21 cellular contexts compared by ENCODE assay signal in genomic region chr4:75843596-75843995, GRCh38. TPM values are rescaled to one million over a fixed set of nuclear protein-coding genes. Genes with fewer than 3 reads are reported as not detected.
A peak's percentile ranks its signal among the peaks of the same experiment; 100 is the strongest.
DNase-seq lines count a peak whose midpoint lies in the region; ATAC-seq and TF ChIP-seq lines count a peak whose summit lies in the region.
"Had no signal": no experiment of that assay in that cellular context is flagged by ENCODE, and none has a peak within 500 bp of the region (broad histone marks: within the 10 kb centered on the region; RNA-seq: fewer than 3 reads in every experiment).

No MANE protein-coding gene starts in this region.

- no peaks in the 10 kb centered on the region for H4K20me1 ChIP-seq in SK-N-SH (ENCODE audit: insufficient read depth)
- no peaks in the 10 kb centered on the region for H4K20me1 ChIP-seq in osteoblast (ENCODE audit: insufficient read depth, low read length)

- H3K4me2 ChIP-seq in SK-N-SH (no peak overlapping the region), osteoblast (ENCODE audit: insufficient read depth, low read length) (peak overlapping the region; percentile 39)

- H3K4me1 ChIP-seq in SK-N-SH (ENCODE audit: control insufficient read depth in 1 of 2, insufficient read depth in 2 of 2, low read depth in 1 of 2, low read length in 1 of 2), result no peaks in the 10 kb centered on the region
- peaks cover 38% of the 10 kb centered on the region for H3K4me1 ChIP-seq in osteoblast (ENCODE audit: insufficient read depth, low read length)
- peaks cover 9% of the 10 kb centered on the region for H3K4me1 ChIP-seq in vagina
- H3K4me1 ChIP-seq: BE2C, testis had no signal

- no peaks in the 10 kb centered on the region for H3F3A ChIP-seq in SK-N-SH (replicated peaks; ENCODE audit: insufficient read depth)

- TF ChIP-seq CTCF in SK-N-SH (IDR thresholded peaks at IDR 0.05) (no peak), coronary artery (IDR thresholded peaks at IDR 0.05) (no peak), osteoblast (IDR thresholded peaks at IDR 0.05; ENCODE audit: extremely low read depth, low read depth, low read length) (no peak), vagina (IDR thresholded peaks at IDR 0.05) (no peak)

- 96% methylated on average over 4 of the region's 4 CpGs for WGBS in SK-N-SH (ENCODE audit: low lambda C conversion rate)

- H2AFZ ChIP-seq in SK-N-SH (ENCODE audit: low read depth), result peak overlapping the region; percentile 58; the same call in 1 of the 2 replicates
- peak overlapping the region; percentile 27 for H2AFZ ChIP-seq in osteoblast (ENCODE audit: low read length)

- intact Hi-C loops in vagina (cut with DNase I) (no loop called here), left ventricle myocardium superior (cut with micrococcal nuclease) (no loop called here)

- H3K27me3 ChIP-seq in SK-N-SH (ENCODE audit: insufficient read depth) (no peaks in the 10 kb centered on the region), osteoblast (ENCODE audit: insufficient read depth, low read length) (no peaks in the 10 kb centered on the region), vagina (no peaks in the 10 kb centered on the region)
- H3K27me3 ChIP-seq: BE2C, testis had no signal

- ATAC-seq in SK-N-SH treated with all-trans-retinoic acid at 6 μM for 48 hours (no peak), left ventricle myocardium superior (no peak)
- ATAC-seq: activated CD8-positive, alpha-beta memory T cell treated with anti-CD3 and anti-CD28 coated beads, Interleukin-2, amount 10 ng/mL, durations not matched to agents 7 days and 5 days; stimulated activated effector memory CD8-positive, alpha-beta T cell treated with anti-CD3 and anti-CD28 coated beads, Interleukin-12 subunit alpha, Interleukin-12 subunit beta, amount 100 ng/mL, for 72 hours had no signal

- H3K9me3 ChIP-seq in SK-N-SH, result no peaks in the 10 kb centered on the region
- H3K9me3 ChIP-seq in osteoblast (ENCODE audit: low read depth, low read length), result no peaks in the 10 kb centered on the region
- H3K9me3 ChIP-seq in vagina, result no peaks in the 10 kb centered on the region
- H3K9me3 ChIP-seq: BE2C, testis had no signal

- TF ChIP-seq RAD21 in SK-N-SH (IDR thresholded peaks at IDR 0.05; ENCODE audit: low read length), result no peak

- no peak for TF ChIP-seq POLR2A in vagina (IDR thresholded peaks at IDR 0.05)

- H3K79me2 ChIP-seq in SK-N-SH (ENCODE audit: insufficient read depth), result no peaks in the 10 kb centered on the region
- no peaks in the 10 kb centered on the region for H3K79me2 ChIP-seq in osteoblast (ENCODE audit: insufficient read depth, low read length)

- H3K4me3 ChIP-seq in SK-N-SH (ENCODE audit: low read depth in 2 of 2, low read length in 1 of 2), result no peak overlapping the region
- no peak overlapping the region for H3K4me3 ChIP-seq in coronary artery
- no peak overlapping the region for H3K4me3 ChIP-seq in osteoblast (ENCODE audit: insufficient read depth, low read length)
- H3K4me3 ChIP-seq in vagina, result no peak overlapping the region
- H3K4me3 ChIP-seq: testis had no signal

- no peak for TF ChIP-seq EP300 in SK-N-SH (IDR thresholded peaks at IDR 0.05; ENCODE audit: borderline replicate concordance in 1 of 2, low read depth in 1 of 2, low read length in 1 of 2)

- CTCF ChIA-PET in SK-N-SH (lab: Yijun Ruan, JAX), result no interaction called here

- no peak overlapping the region; a peak in 1 of 4 replicates for H3K27ac ChIP-seq in SK-N-SH (ENCODE audit: low read depth in 2 of 2, low read length in 1 of 2)
- H3K27ac ChIP-seq in coronary artery, result peak overlapping the region; percentile 25 to 60
- peak overlapping the region; percentile 85 for H3K27ac ChIP-seq in osteoblast (ENCODE audit: low read depth, low read length)
- H3K27ac ChIP-seq in vagina, result peak overlapping the region; percentile 4
- H3K27ac ChIP-seq: 22Rv1 had no signal

- in situ Hi-C loops in G401 (cut with HindIII; ENCODE audit: low sequenced_read_pairs), result no loop called here

- H3K36me3 ChIP-seq in SK-N-SH (replicated peaks in 1 of 2; ENCODE audit: control insufficient read depth in 1 of 2, insufficient read depth in 2 of 2, low read length in 1 of 2) (no peaks in the 10 kb centered on the region), osteoblast (ENCODE audit: insufficient read depth, low read length) (no peaks in the 10 kb centered on the region), vagina (no peaks in the 10 kb centered on the region)
- H3K36me3 ChIP-seq: BE2C had no signal

- POLR2A ChIA-PET in SK-N-SH (lab: Yijun Ruan, JAX), result no interaction called here

- H3K9ac ChIP-seq in SK-N-SH, result no peak overlapping the region

- no peak for DNase-seq in SK-N-SH
- DNase-seq in coronary artery (ENCODE audit: low spot score), result no peak
- no peak for DNase-seq in osteoblast (ENCODE audit: insufficient read length, low spot score, missing footprints)
- no peak for DNase-seq in vagina (ENCODE audit: extremely low spot score in 2 of 2)
- no peak for DNase-seq in left ventricle myocardium superior
- no peak for DNase-seq in NCI-H146 (lab: John Stamatoyannopoulos, UW)
- DNase-seq in G401 (ENCODE audit: low spot score), result no peak
- DNase-seq: activated CD4-positive, alpha-beta T cell treated with anti-CD3 and anti-CD28 coated beads for 48 hours; activated CD8-positive, alpha-beta memory T cell treated with anti-CD3 and anti-CD28 coated beads, Interleukin-2, amount 10 ng/mL, durations not matched to agents 7 days and 5 days; BE2C; immature natural killer cell; NCI-H1436 treated with DMSO at 0.1 percent for 48 hours; NCI-H2171; NCI-H526; occipital lobe; right cardiac atrium had no signal

- H3K9me2 ChIP-seq in SK-N-SH, result no peaks in the 10 kb centered on the region

TF ChIP-seq in SK-N-SH, 30 proteins besides CTCF, POLR2A, EP300 and RAD21 (continues in another document):
- TF ChIP-seq RFX5 (IDR thresholded peaks at IDR 0.05; ENCODE audit: low read length) (no peak), FOXM1 (IDR thresholded peaks at IDR 0.05; ENCODE audit: low read depth) (no peak), GABPA (IDR thresholded peaks at IDR 0.05; ENCODE audit: low read depth) (no peak), PBX3 (IDR thresholded peaks at IDR 0.05) (no peak), YY1 (IDR thresholded peaks at IDR 0.05; ENCODE audit: low read depth) (no peak), TEAD4 (IDR thresholded peaks at IDR 0.05; ENCODE audit: borderline replicate concordance, insufficient read depth) (no peak), SMC3 (IDR thresholded peaks at IDR 0.05; ENCODE audit: low read depth, low read length) (no peak), CHD2 (IDR thresholded peaks at IDR 0.05; ENCODE audit: low read length, partially characterized antibody) (no peak)

TF ChIP-seq in SK-N-SH treated with all-trans-retinoic acid at 6 μM for 48 hours, 23 proteins besides CTCF, POLR2A, EP300 and RAD21 (continues in another document):
- TF ChIP-seq PATZ1 (CRISPR knock-in tag; IDR thresholded peaks at IDR 0.05; ENCODE audit: borderline replicate concordance), result no peak
- no peak for TF ChIP-seq TOX (CRISPR knock-in tag; IDR thresholded peaks at IDR 0.05; ENCODE audit: borderline replicate concordance)
- no peak for TF ChIP-seq ZFP3 (CRISPR knock-in tag; IDR thresholded peaks at IDR 0.05)
- TF ChIP-seq CSDC2 (CRISPR knock-in tag; IDR thresholded peaks at IDR 0.05), result no peak
- no peak for TF ChIP-seq ARNTL (CRISPR knock-in tag; IDR thresholded peaks at IDR 0.05; ENCODE audit: borderline replicate concordance, low read depth)
- TF ChIP-seq, protein P1, sequence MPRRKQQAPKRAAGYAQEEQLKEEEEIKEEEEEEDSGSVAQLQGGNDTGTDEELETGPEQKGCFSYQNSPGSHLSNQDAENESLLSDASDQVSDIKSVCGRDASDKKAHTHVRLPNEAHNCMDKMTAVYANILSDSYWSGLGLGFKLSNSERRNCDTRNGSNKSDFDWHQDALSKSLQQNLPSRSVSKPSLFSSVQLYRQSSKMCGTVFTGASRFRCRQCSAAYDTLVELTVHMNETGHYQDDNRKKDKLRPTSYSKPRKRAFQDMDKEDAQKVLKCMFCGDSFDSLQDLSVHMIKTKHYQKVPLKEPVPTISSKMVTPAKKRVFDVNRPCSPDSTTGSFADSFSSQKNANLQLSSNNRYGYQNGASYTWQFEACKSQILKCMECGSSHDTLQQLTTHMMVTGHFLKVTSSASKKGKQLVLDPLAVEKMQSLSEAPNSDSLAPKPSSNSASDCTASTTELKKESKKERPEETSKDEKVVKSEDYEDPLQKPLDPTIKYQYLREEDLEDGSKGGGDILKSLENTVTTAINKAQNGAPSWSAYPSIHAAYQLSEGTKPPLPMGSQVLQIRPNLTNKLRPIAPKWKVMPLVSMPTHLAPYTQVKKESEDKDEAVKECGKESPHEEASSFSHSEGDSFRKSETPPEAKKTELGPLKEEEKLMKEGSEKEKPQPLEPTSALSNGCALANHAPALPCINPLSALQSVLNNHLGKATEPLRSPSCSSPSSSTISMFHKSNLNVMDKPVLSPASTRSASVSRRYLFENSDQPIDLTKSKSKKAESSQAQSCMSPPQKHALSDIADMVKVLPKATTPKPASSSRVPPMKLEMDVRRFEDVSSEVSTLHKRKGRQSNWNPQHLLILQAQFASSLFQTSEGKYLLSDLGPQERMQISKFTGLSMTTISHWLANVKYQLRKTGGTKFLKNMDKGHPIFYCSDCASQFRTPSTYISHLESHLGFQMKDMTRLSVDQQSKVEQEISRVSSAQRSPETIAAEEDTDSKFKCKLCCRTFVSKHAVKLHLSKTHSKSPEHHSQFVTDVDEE (CRISPR knock-in tag; IDR thresholded peaks at IDR 0.05), result no peak
- no peak for TF ChIP-seq ZNF565 (CRISPR knock-in tag; conservative IDR thresholded peaks at IDR 0.05; ENCODE audit: low read depth)

RNA-seq across cellular contexts. Expression of gene PPEF2, which starts 58.7 kb away (rescaled TPM):
- polyA plus RNA-seq in SK-N-SH (2012; rRNA removed), result not detected in 2 replicates
- not detected in 2 replicates for polyA plus RNA-seq in SK-N-SH (2012; cell fraction: cytosol; rRNA removed)
- 0.02 TPM in 1 of 2 replicates, not detected in the other for polyA plus RNA-seq in SK-N-SH (2012; cell fraction: nucleus; rRNA removed)
- total RNA-seq in osteoblast, result not detected in 2 replicates
- not detected for total RNA-seq in vagina
- not detected for total RNA-seq in left ventricle myocardium superior
- not detected in 2 replicates for total RNA-seq in G401 (2014; rRNA removed; shearing (Covaris generic))
- total RNA-seq: MCF 10A, occipital lobe, right cardiac atrium had no signal
- polyA plus RNA-seq: immature natural killer cell, right cardiac atrium had no signal

Comparison
In these comparisons a context has a peak if more than half of its experiments do, and no peak if none do; other contexts are left out.
1. H3K27ac ChIP-seq: peak in coronary artery (2 of 2), osteoblast (single experiment) and vagina (single experiment); none in SK-N-SH (0 of 2).